ENCODE assay signal across 1 cellular context in genomic region chr2:171391532-171391931, GRCh38.
TF ChIP-seq lines count a peak whose summit lies in the region.

No MANE protein-coding gene starts in this region.

TF ChIP-seq in GM23338, 12 proteins besides CTCF, POLR2A, EP300 and RAD21 (continued from another document):
- TF ChIP-seq REST (IDR thresholded peaks at IDR 0.05; ENCODE audit: unreplicated experiment) (no peak), STAT1 (IDR thresholded peaks at IDR 0.05; ENCODE audit: unreplicated experiment) (no peak), ZNF462 (CRISPR knock-in tag; IDR thresholded peaks at IDR 0.05) (no peak), CREB1 (CRISPR knock-in tag; IDR thresholded peaks at IDR 0.05; ENCODE audit: low read depth) (no peak), NANOG (IDR thresholded peaks at IDR 0.05; ENCODE audit: borderline replicate concordance) (no peak)
